Comparison of ENCODE assay signal across 9 cellular contexts in genomic region chr2:110770696-110771425, GRCh38. TPM values are rescaled to one million over a fixed set of nuclear protein-coding genes. Genes with fewer than 3 reads are reported as not detected.
DNase-seq lines count a peak whose midpoint lies in the region; ATAC-seq, FAIRE-seq and TF ChIP-seq lines count a peak whose summit lies in the region.
"Had no signal": no experiment of that assay in that cellular context is flagged by ENCODE, and none has a peak within 500 bp of the region (broad histone marks: within the 10 kb centered on the region; RNA-seq: fewer than 3 reads in every experiment).

No MANE protein-coding gene starts in this region.

- CTCF ChIA-PET in activated CD8-positive, alpha-beta T cell treated with anti-CD3 and anti-CD28 coated beads, Interleukin-2, amount 10 ng/mL, durations not matched to agents 7 days and 5 days (lab: Charles Lee): interaction anchor here (1.4 kb wide), 1 partner anchor 16 kb away, joined by 4 read pairs; no protein-coding TSS in a partner anchor

- H3K4me1 ChIP-seq in smooth muscle cell (ENCODE audit: low read depth) (peaks cover 13% of the 10 kb centered on the region), transverse colon (peaks cover 0 to 15% (median 0%) of the 10 kb centered on the region in 4 donors)

- no peak overlapping the region for H3K27ac Mint-ChIP-seq in activated CD8-positive, alpha-beta T cell treated with anti-CD3 and anti-CD28 coated beads, Interleukin-2, amount 10 ng/mL, durations not matched to agents 7 days and 5 days
- no peak overlapping the region for H3K27ac Mint-ChIP-seq in natural killer cell

- H3K4me3 Mint-ChIP-seq in activated CD8-positive, alpha-beta T cell treated with anti-CD3 and anti-CD28 coated beads, Interleukin-2, amount 10 ng/mL, durations not matched to agents 7 days and 5 days: no peak overlapping the region
- H3K4me3 Mint-ChIP-seq in natural killer cell: no peak overlapping the region

- no peaks in the 10 kb centered on the region for H3K36me3 ChIP-seq in smooth muscle cell (ENCODE audit: low read depth)
- H3K36me3 ChIP-seq in transverse colon: no peaks in the 10 kb centered on the region
- H3K36me3 ChIP-seq: upper lobe of left lung had no signal

- DNase-seq in HS-5 (ENCODE audit: low read depth) (peak; percentile 26), NCI-H82 (lab: John Stamatoyannopoulos, UW) (peak; percentile 100), fibroblast of mammary gland (ENCODE audit: low read depth) (peak; percentile 78), smooth muscle cell (lab: John Stamatoyannopoulos, UW; ENCODE audit: unreplicated experiment) (no peak), natural killer cell (no peak), transverse colon (no peak), frontal cortex (ENCODE audit: low spot score in 2 of 2) (no peak)
- DNase-seq in activated CD8-positive, alpha-beta T cell treated with anti-CD3 and anti-CD28 coated beads, Interleukin-2, amount 10 ng/mL, durations not matched to agents 7 days and 5 days: no peak
- DNase-seq: upper lobe of left lung had no signal

- H3K9ac ChIP-seq in smooth muscle cell (ENCODE audit: low read depth): no peak overlapping the region

- H3K9me3 ChIP-seq in smooth muscle cell (replicated peaks; ENCODE audit: low read depth) (no peaks in the 10 kb centered on the region), transverse colon (no peaks in the 10 kb centered on the region)
- H3K9me3 ChIP-seq: upper lobe of left lung had no signal

- intact Hi-C loops in natural killer cell (cut with micrococcal nuclease) (no loop called here), transverse colon (cut with DNase I; ENCODE audit: low total_unique reads) (no loop called here)

- TF ChIP-seq CTCF in fibroblast of mammary gland (conservative IDR thresholded peaks at IDR 0.05; ENCODE audit: control insufficient read depth, insufficient read depth, low read depth, low read length) (no peak), smooth muscle cell (IDR thresholded peaks at IDR 0.05; ENCODE audit: borderline replicate concordance, insufficient read depth, poor library complexity, severe bottlenecking) (no peak), natural killer cell (IDR thresholded peaks at IDR 0.05) (no peak), transverse colon (IDR thresholded peaks at IDR 0.05) (no peak)

- H3K4me3 ChIP-seq in fibroblast of mammary gland (ENCODE audit: control insufficient read depth, low read depth, low read length): no peak overlapping the region
- no peak overlapping the region for H3K4me3 ChIP-seq in smooth muscle cell
- no peak overlapping the region for H3K4me3 ChIP-seq in transverse colon
- H3K4me3 ChIP-seq: upper lobe of left lung had no signal

- H4K20me1 ChIP-seq in smooth muscle cell (ENCODE audit: low read depth): no peaks in the 10 kb centered on the region

- H3K79me2 ChIP-seq in smooth muscle cell (ENCODE audit: low read depth): no peaks in the 10 kb centered on the region

- in situ Hi-C loops in transverse colon (cut with MboI; ENCODE audit: low pct_ligation_motif_present in 1 of 4, low pct_unique_long_range_greater_than_20kb in 1 of 4, low sequenced_read_pairs in 3 of 4): no loop called here

- no peak for FAIRE-seq in frontal cortex (lab: Jason Lieb, UNC)

- H3K27me3 ChIP-seq in smooth muscle cell (ENCODE audit: low read depth) (peaks cover 87% of the 10 kb centered on the region), transverse colon (no peaks in the 10 kb centered on the region)
- H3K27me3 ChIP-seq: upper lobe of left lung had no signal

- H3K27ac ChIP-seq in smooth muscle cell (ENCODE audit: low read depth): no peak overlapping the region
- H3K27ac ChIP-seq in transverse colon: no peak overlapping the region
- H3K27ac ChIP-seq: upper lobe of left lung had no signal

- WGBS in smooth muscle cell (ENCODE audit: low lambda C conversion rate): 19% methylated on average over 15 of the region's 15 CpGs
- WGBS in transverse colon (ENCODE audit: low coverage in 1 of 2), 2 donors: 30 to 58% methylated on average over 7 to 15 of the region's 15 CpGs

- H3K36me3 Mint-ChIP-seq in activated CD8-positive, alpha-beta T cell treated with anti-CD3 and anti-CD28 coated beads, Interleukin-2, amount 10 ng/mL, durations not matched to agents 7 days and 5 days (ENCODE audit: low read depth): no peaks in the 10 kb centered on the region
- H3K36me3 Mint-ChIP-seq in natural killer cell: no peaks in the 10 kb centered on the region

- H3K4me1 Mint-ChIP-seq in activated CD8-positive, alpha-beta T cell treated with anti-CD3 and anti-CD28 coated beads, Interleukin-2, amount 10 ng/mL, durations not matched to agents 7 days and 5 days (ENCODE audit: low read depth): no peaks in the 10 kb centered on the region
- H3K4me1 Mint-ChIP-seq in natural killer cell: no peaks in the 10 kb centered on the region

- POLR2A ChIA-PET in activated CD8-positive, alpha-beta T cell treated with anti-CD3 and anti-CD28 coated beads, Interleukin-2, amount 10 ng/mL, durations not matched to agents 7 days and 5 days (lab: Charles Lee): no interaction called here

- TF ChIP-seq EP300 in transverse colon (IDR thresholded peaks at IDR 0.05; ENCODE audit: low read depth): no peak

- peak overlapping the region; percentile 32 for H3K4me2 ChIP-seq in smooth muscle cell

- ATAC-seq in activated CD8-positive, alpha-beta T cell treated with anti-CD3 and anti-CD28 coated beads, Interleukin-2, amount 10 ng/mL, durations not matched to agents 7 days and 5 days: no peak
- ATAC-seq in natural killer cell: no peak

- no peaks in the 10 kb centered on the region for H3K9me3 Mint-ChIP-seq in activated CD8-positive, alpha-beta T cell treated with anti-CD3 and anti-CD28 coated beads, Interleukin-2, amount 10 ng/mL, durations not matched to agents 7 days and 5 days (ENCODE audit: insufficient read depth)
- no peaks in the 10 kb centered on the region for H3K9me3 Mint-ChIP-seq in natural killer cell

- H3K27me3 Mint-ChIP-seq in activated CD8-positive, alpha-beta T cell treated with anti-CD3 and anti-CD28 coated beads, Interleukin-2, amount 10 ng/mL, durations not matched to agents 7 days and 5 days (ENCODE audit: low read depth): peaks cover 15% of the 10 kb centered on the region
- peaks cover 3 to 17% of the 10 kb centered on the region in 2 donors for H3K27me3 Mint-ChIP-seq in natural killer cell (ENCODE audit: low read depth in 2 of 2)

- no peak for TF ChIP-seq POLR2A in transverse colon (IDR thresholded peaks at IDR 0.05)

- H3F3A ChIP-seq in smooth muscle cell (ENCODE audit: low read depth): no peaks in the 10 kb centered on the region

- H2AFZ ChIP-seq in smooth muscle cell (ENCODE audit: low read depth): no peak overlapping the region

RNA-seq across cellular contexts. Expression of gene ACOXL, which starts 38.5 kb away (rescaled TPM):
- total RNA-seq in smooth muscle cell: not detected in 2 replicates
- polyA plus RNA-seq in smooth muscle cell: 0.18 TPM in 1 of 2 replicates, not detected in the other
- total RNA-seq in activated CD8-positive, alpha-beta T cell treated with anti-CD3 and anti-CD28 coated beads, Interleukin-2, amount 10 ng/mL, durations not matched to agents 7 days and 5 days: not detected
- total RNA-seq in natural killer cell: not detected
- 1 to 10 TPM in 2 of 4 donors, under 1 TPM in 1, not detected in 1; 0.55 to 5.2 (median 1.1) TPM for total RNA-seq in transverse colon
- not detected for total RNA-seq in frontal cortex

Comparison
In these comparisons a context has a peak if more than half of its experiments do, and no peak if none do; other contexts are left out.
1. DNase-seq: peak in HS-5 (single experiment), NCI-H82 (single experiment) and fibroblast of mammary gland (single experiment); none in smooth muscle cell (single experiment), activated CD8-positive, alpha-beta T cell treated with anti-CD3 and anti-CD28 coated beads, Interleukin-2, amount 10 ng/mL, durations not matched to agents 7 days and 5 days (single experiment), natural killer cell (single experiment), transverse colon (single experiment) and frontal cortex (0 of 2).